Comparison of ENCODE assay signal across 39 cellular contexts in genomic region chr16:60720060-60720459, GRCh38.
"Had no signal": no experiment of that assay in that cellular context is flagged by ENCODE, and none has a peak within 500 bp of the region (broad histone marks: within the 10 kb centered on the region; RNA-seq: fewer than 3 reads in every experiment).

No MANE protein-coding gene starts in this region.

- H3K4me3 ChIP-seq: adrenal gland, ascending aorta, body of pancreas, breast epithelium, cardiac muscle cell had no signal

- H3K4me1 ChIP-seq: adrenal gland, ascending aorta, body of pancreas, breast epithelium had no signal

- H3K27me3 ChIP-seq: adrenal gland, ascending aorta, body of pancreas, brain microvascular endothelial cell, breast epithelium, cardiac muscle cell had no signal

- H3K27ac ChIP-seq: adrenal gland, ascending aorta, body of pancreas, brain microvascular endothelial cell, breast epithelium, cardiac muscle cell had no signal

- FAIRE-seq: bronchial epithelial cell had no signal

- H3K4me1 Mint-ChIP-seq: activated naive CD4-positive, alpha-beta T cell treated with anti-CD3 and anti-CD28 coated beads, Interleukin-2, amount 10 ng/mL, durations not matched to agents 7 days and 5 days; activated naive CD4-positive, alpha-beta T cell treated with anti-CD3 and anti-CD28 coated beads, Interleukin-2, amount 50 U/mL, for 24 hours; activated naive CD8-positive, alpha-beta T cell treated with anti-CD3 and anti-CD28 coated beads for 36 hours; activated naive CD8-positive, alpha-beta T cell treated with anti-CD3 and anti-CD28 coated beads, Interleukin-2, amount 10 ng/mL, durations not matched to agents 7 days and 5 days; activated naive CD8-positive, alpha-beta T cell treated with anti-CD3 and anti-CD28 coated beads, Interleukin-2, amount 50 U/mL, for 24 hours; activated T-helper 17 cell treated with anti-CD3 and anti-CD28 coated beads, Interleukin-2, amount 50 U/mL, for 72 hours; brain; central memory CD8-positive, alpha-beta T cell had no signal

- H3K27me3 Mint-ChIP-seq: activated naive CD4-positive, alpha-beta T cell treated with anti-CD3 and anti-CD28 coated beads, Interleukin-2, amount 10 ng/mL, durations not matched to agents 7 days and 5 days; activated naive CD4-positive, alpha-beta T cell treated with anti-CD3 and anti-CD28 coated beads, Interleukin-2, amount 50 U/mL, for 24 hours; activated naive CD8-positive, alpha-beta T cell; activated naive CD8-positive, alpha-beta T cell treated with anti-CD3 and anti-CD28 coated beads for 36 hours; activated naive CD8-positive, alpha-beta T cell treated with anti-CD3 and anti-CD28 coated beads, Interleukin-2, amount 10 ng/mL, durations not matched to agents 7 days and 5 days; activated naive CD8-positive, alpha-beta T cell treated with anti-CD3 and anti-CD28 coated beads, Interleukin-2, amount 50 U/mL, for 24 hours; activated T-cell treated with anti-CD3 and anti-CD28 coated beads, Interleukin-2, amount 50 U/mL, for 24 hours; activated T-helper 17 cell treated with anti-CD3 and anti-CD28 coated beads, Interleukin-2, amount 50 U/mL, for 72 hours; brain; central memory CD8-positive, alpha-beta T cell had no signal

- DNase-seq: activated effector memory CD4-positive, alpha-beta T cell treated with anti-CD3 and anti-CD28 coated beads, Interleukin-2, amount 50 U/mL, for 16 hours; activated effector memory CD4-positive, alpha-beta T cell treated with Interleukin-2 at 50 U/mL for 16 hours; activated gamma-delta T cell; activated gamma-delta T cell treated with Interleukin-2 at 50 U/mL for 16 hours; activated naive CD4-positive, alpha-beta T cell; activated naive CD4-positive, alpha-beta T cell treated with anti-CD3 and anti-CD28 coated beads for 36 hours; activated naive CD4-positive, alpha-beta T cell treated with anti-CD3 and anti-CD28 coated beads, Interleukin-2, amount 10 ng/mL, durations not matched to agents 7 days and 5 days; activated naive CD4-positive, alpha-beta T cell treated with anti-CD3 and anti-CD28 coated beads, Interleukin-2, amount 50 U/mL, for 16 hours; activated naive CD4-positive, alpha-beta T cell treated with Interleukin-2 at 50 U/mL for 16 hours; activated naive CD8-positive, alpha-beta T cell treated with anti-CD3 and anti-CD28 coated beads for 36 hours; activated naive CD8-positive, alpha-beta T cell treated with anti-CD3 and anti-CD28 coated beads, Interleukin-2, amount 10 ng/mL, durations not matched to agents 7 days and 5 days; activated naive CD8-positive, alpha-beta T cell treated with anti-CD3 and anti-CD28 coated beads, Interleukin-2, amount 50 U/mL, for 24 hours; activated T-cell treated with anti-CD3 and anti-CD28 coated beads, Interleukin-2, amount 50 U/mL, for 1 hour; activated T-cell treated with anti-CD3 and anti-CD28 coated beads, Interleukin-2, amount 50 U/mL, for 24 hours; activated T-cell treated with anti-CD3 and anti-CD28 coated beads, Interleukin-2, amount 50 U/mL, for 4 hours; activated T-cell treated with anti-CD3 and anti-CD28 coated beads, Interleukin-2, amount 50 U/mL, for 48 hours; activated T-cell treated with anti-CD3 and anti-CD28 coated beads, Interleukin-2, amount 50 U/mL, for 72 hours; adrenal gland; amniotic stem cell; amygdala; anterior cingulate cortex; aorta; body of pancreas; brain microvascular endothelial cell; caudate nucleus; central memory CD4-positive, alpha-beta T cell; cerebellar nuclear complex had no signal

- ATAC-seq: activated naive CD4-positive, alpha-beta T cell treated with anti-CD3 and anti-CD28 coated beads, Interleukin-2, amount 50 U/mL, for 72 hours; activated naive CD8-positive, alpha-beta T cell treated with anti-CD3 and anti-CD28 coated beads, Interleukin-2, amount 50 U/mL, for 24 hours; activated T-cell treated with anti-CD3 and anti-CD28 coated beads, Interleukin-2, amount 50 U/mL, for 4 hours; activated T-cell treated with anti-CD3 and anti-CD28 coated beads, Interleukin-2, amount 50 U/mL, for 72 hours; activated T-helper 17 cell treated with anti-CD3 and anti-CD28 coated beads, Interleukin-2, amount 50 U/mL, for 72 hours; body of pancreas had no signal

- H3K36me3 ChIP-seq: adrenal gland, ascending aorta, brain microvascular endothelial cell, breast epithelium, cardiac muscle cell had no signal

- H3K36me3 Mint-ChIP-seq: activated naive CD4-positive, alpha-beta T cell treated with anti-CD3 and anti-CD28 coated beads, Interleukin-2, amount 10 ng/mL, durations not matched to agents 7 days and 5 days; activated naive CD4-positive, alpha-beta T cell treated with anti-CD3 and anti-CD28 coated beads, Interleukin-2, amount 50 U/mL, for 24 hours; activated naive CD8-positive, alpha-beta T cell; activated naive CD8-positive, alpha-beta T cell treated with anti-CD3 and anti-CD28 coated beads for 36 hours; activated naive CD8-positive, alpha-beta T cell treated with anti-CD3 and anti-CD28 coated beads, Interleukin-2, amount 10 ng/mL, durations not matched to agents 7 days and 5 days; brain had no signal

- H3K4me3 Mint-ChIP-seq: activated naive CD4-positive, alpha-beta T cell treated with anti-CD3 and anti-CD28 coated beads for 36 hours; activated naive CD4-positive, alpha-beta T cell treated with anti-CD3 and anti-CD28 coated beads, Interleukin-2, amount 10 ng/mL, durations not matched to agents 7 days and 5 days; activated naive CD4-positive, alpha-beta T cell treated with anti-CD3 and anti-CD28 coated beads, Interleukin-2, amount 50 U/mL, for 24 hours; activated naive CD8-positive, alpha-beta T cell; activated naive CD8-positive, alpha-beta T cell treated with anti-CD3 and anti-CD28 coated beads for 36 hours; activated naive CD8-positive, alpha-beta T cell treated with anti-CD3 and anti-CD28 coated beads, Interleukin-2, amount 10 ng/mL, durations not matched to agents 7 days and 5 days; activated naive CD8-positive, alpha-beta T cell treated with anti-CD3 and anti-CD28 coated beads, Interleukin-2, amount 50 U/mL, for 24 hours; activated T-cell treated with anti-CD3 and anti-CD28 coated beads, Interleukin-2, amount 50 U/mL, for 24 hours; activated T-cell treated with anti-CD3 and anti-CD28 coated beads, Interleukin-2, amount 50 U/mL, for 4 hours; activated T-cell treated with anti-CD3 and anti-CD28 coated beads, Interleukin-2, amount 50 U/mL, for 72 hours; activated T-helper 1 cell treated with anti-CD3 and anti-CD28 coated beads, Interleukin-12 subunit alpha, Interleukin-12 subunit beta, Interleukin-2, Interleukin-4 antibody, amounts not matched to agents 30 ng/mL and 10 ng/mL and 1 ng/mL, durations not matched to agents 14 hours and 24 hours and 36 hours; activated T-helper 17 cell treated with anti-CD3 and anti-CD28 coated beads, Interleukin-2, amount 50 U/mL, for 72 hours; brain; central memory CD8-positive, alpha-beta T cell had no signal

- H3K27ac Mint-ChIP-seq: activated naive CD4-positive, alpha-beta T cell treated with anti-CD3 and anti-CD28 coated beads for 36 hours; activated naive CD4-positive, alpha-beta T cell treated with anti-CD3 and anti-CD28 coated beads, Interleukin-2, amount 50 U/mL, for 24 hours; activated naive CD4-positive, alpha-beta T cell treated with anti-CD3 and anti-CD28 coated beads, Interleukin-2, amount 50 U/mL, for 72 hours; activated naive CD8-positive, alpha-beta T cell; activated naive CD8-positive, alpha-beta T cell treated with anti-CD3 and anti-CD28 coated beads for 36 hours; activated naive CD8-positive, alpha-beta T cell treated with anti-CD3 and anti-CD28 coated beads, Interleukin-2, amount 10 ng/mL, durations not matched to agents 7 days and 5 days; activated naive CD8-positive, alpha-beta T cell treated with anti-CD3 and anti-CD28 coated beads, Interleukin-2, amount 50 U/mL, for 24 hours; activated T-cell treated with anti-CD3 and anti-CD28 coated beads, Interleukin-2, amount 50 U/mL, for 24 hours; activated T-cell treated with anti-CD3 and anti-CD28 coated beads, Interleukin-2, amount 50 U/mL, for 72 hours; activated T-helper 1 cell treated with anti-CD3 and anti-CD28 coated beads, Interleukin-12 subunit alpha, Interleukin-12 subunit beta, Interleukin-2, Interleukin-4 antibody, amounts not matched to agents 30 ng/mL and 10 ng/mL and 1 ng/mL, durations not matched to agents 14 hours and 24 hours and 36 hours; activated T-helper 17 cell treated with anti-CD3 and anti-CD28 coated beads, Interleukin-2, amount 50 U/mL, for 72 hours; activated T-helper 2 cell treated with anti-CD3 and anti-CD28 coated beads, Interferon-gamma antibody, Interleukin-2, Interleukin-4, amounts not matched to agents 10 μg/mL and 5 μg/mL and 100 μg/mL, durations not matched to agents 14 hours and 24 hours and 36 hours; brain had no signal
